10 cellular contexts compared by ENCODE assay signal in genomic region chr17:74326506-74326905, GRCh38. TPM values are rescaled to one million over a fixed set of nuclear protein-coding genes. Genes with fewer than 3 reads are reported as not detected.
DNase-seq lines count a peak whose midpoint lies in the region; ATAC-seq, FAIRE-seq and TF ChIP-seq lines count a peak whose summit lies in the region.
"Had no signal": no experiment of that assay in that cellular context is flagged by ENCODE, and none has a peak within 500 bp of the region (broad histone marks: within the 10 kb centered on the region; RNA-seq: fewer than 3 reads in every experiment).

No MANE protein-coding gene starts in this region.

- H3K79me2 ChIP-seq in astrocyte (ENCODE audit: insufficient read depth, low read length) = no peaks in the 10 kb centered on the region

- no peaks in the 10 kb centered on the region for H3K4me1 ChIP-seq in astrocyte (ENCODE audit: insufficient read depth, low read length)
- peaks cover 0 to 23% of the 10 kb centered on the region in 2 donors for H3K4me1 ChIP-seq in thoracic aorta (ENCODE audit: control insufficient read depth in 1 of 2, low read depth in 2 of 2)

- ATAC-seq in memory B cell (ENCODE audit: low read depth) = no peak
- ATAC-seq in thoracic aorta (ENCODE audit: insufficient number of reproducible peaks, low FRiP score, low read depth) = no peak

- H3K27me3 Mint-ChIP-seq in activated naive CD4-positive, alpha-beta T cell treated with anti-CD3 and anti-CD28 coated beads, Interleukin-2, amount 10 ng/mL, durations not matched to agents 7 days and 5 days = peaks cover 85% of the 10 kb centered on the region
- H3K27me3 Mint-ChIP-seq in astrocyte (ENCODE audit: low read depth, unreplicated experiment) (peaks cover 79% of the 10 kb centered on the region), memory B cell (peaks cover 23% of the 10 kb centered on the region)

- H3K4me2 ChIP-seq in astrocyte (ENCODE audit: low read length) = peak overlapping the region; percentile 71

- no peak overlapping the region for H3K27ac ChIP-seq in astrocyte (ENCODE audit: low read depth, low read length)
- no peak overlapping the region for H3K27ac ChIP-seq in thoracic aorta

- in situ Hi-C loops in GM13977 (cut with MboI; ENCODE audit: low pct_unique_long_range_greater_than_20kb, low sequenced_read_pairs, unreplicated experiment) = no loop called here

- H2AFZ ChIP-seq in astrocyte (ENCODE audit: low read depth, low read length) = no peak overlapping the region

- no peak overlapping the region for H3K27ac Mint-ChIP-seq in activated naive CD4-positive, alpha-beta T cell treated with anti-CD3 and anti-CD28 coated beads, Interleukin-2, amount 10 ng/mL, durations not matched to agents 7 days and 5 days
- H3K27ac Mint-ChIP-seq in astrocyte (ENCODE audit: unreplicated experiment) (no peak overlapping the region), memory B cell (no peak overlapping the region)

- FAIRE-seq in astrocyte (lab: Jason Lieb, UNC) = no peak

- no peaks in the 10 kb centered on the region for H3K9me3 ChIP-seq in astrocyte (ENCODE audit: insufficient read depth, low read depth, low read length)
- H3K9me3 ChIP-seq in thoracic aorta = no peaks in the 10 kb centered on the region

- H3K36me3 ChIP-seq in astrocyte (ENCODE audit: insufficient read depth, low read length) = no peaks in the 10 kb centered on the region
- H3K36me3 ChIP-seq in thoracic aorta = no peaks in the 10 kb centered on the region

- H3K36me3 Mint-ChIP-seq in activated naive CD4-positive, alpha-beta T cell treated with anti-CD3 and anti-CD28 coated beads, Interleukin-2, amount 10 ng/mL, durations not matched to agents 7 days and 5 days = peaks cover 4% of the 10 kb centered on the region
- peaks cover 2% of the 10 kb centered on the region for H3K36me3 Mint-ChIP-seq in astrocyte (ENCODE audit: low read depth, unreplicated experiment)
- no peaks in the 10 kb centered on the region for H3K36me3 Mint-ChIP-seq in memory B cell

- DNase-seq in activated naive CD4-positive, alpha-beta T cell treated with anti-CD3 and anti-CD28 coated beads, Interleukin-2, amount 10 ng/mL, durations not matched to agents 7 days and 5 days = no peak
- DNase-seq in activated naive CD4-positive, alpha-beta T cell treated with Interleukin-2 at 50 U/mL for 16 hours = no peak
- DNase-seq in astrocyte (ENCODE audit: low read depth) = no peak
- no peak for DNase-seq in memory B cell (ENCODE audit: low spot score in 2 of 2)
- no peak for DNase-seq in thoracic aorta (ENCODE audit: low spot score)
- no peak for DNase-seq in midbrain (lab: John Stamatoyannopoulos, UW)
- no peak for DNase-seq in middle frontal gyrus (ENCODE audit: extremely low spot score, low spot score)
- DNase-seq in GM13977 (ENCODE audit: low spot score) = no peak
- DNase-seq: AML-193 had no signal

- H3K4me3 ChIP-seq in astrocyte (ENCODE audit: insufficient read depth, low read depth, low read length) = peak overlapping the region; percentile 10
- peak overlapping the region; percentile 66 for H3K4me3 ChIP-seq in thoracic aorta

- TF ChIP-seq CTCF in astrocyte (IDR thresholded peaks at IDR 0.05; ENCODE audit: insufficient read depth, low read depth, low read length) = no peak
- TF ChIP-seq CTCF in thoracic aorta (IDR thresholded peaks at IDR 0.05) = no peak
- no peak for TF ChIP-seq CTCF in GM13977 (IDR thresholded peaks at IDR 0.05; ENCODE audit: extremely low read depth, insufficient read depth, missing control alignments)

- no peaks in the 10 kb centered on the region for H3K9me3 Mint-ChIP-seq in activated naive CD4-positive, alpha-beta T cell treated with anti-CD3 and anti-CD28 coated beads, Interleukin-2, amount 10 ng/mL, durations not matched to agents 7 days and 5 days
- H3K9me3 Mint-ChIP-seq in astrocyte (ENCODE audit: unreplicated experiment) (peaks cover 5% of the 10 kb centered on the region), memory B cell (no peaks in the 10 kb centered on the region)

- CTCF ChIA-PET in activated naive CD4-positive, alpha-beta T cell treated with anti-CD3 and anti-CD28 coated beads, Interleukin-2, amount 10 ng/mL, durations not matched to agents 7 days and 5 days (lab: Charles Lee) = no interaction called here

- peaks cover 42% of the 10 kb centered on the region for H3K4me1 Mint-ChIP-seq in activated naive CD4-positive, alpha-beta T cell treated with anti-CD3 and anti-CD28 coated beads, Interleukin-2, amount 10 ng/mL, durations not matched to agents 7 days and 5 days
- H3K4me1 Mint-ChIP-seq in astrocyte (ENCODE audit: low read depth, unreplicated experiment) = no peaks in the 10 kb centered on the region
- no peaks in the 10 kb centered on the region for H3K4me1 Mint-ChIP-seq in memory B cell

- H3K27me3 ChIP-seq in astrocyte (ENCODE audit: insufficient read depth, low read length) = peaks cover 21% of the 10 kb centered on the region
- H3K27me3 ChIP-seq in thoracic aorta (replicated peaks; ENCODE audit: insufficient read depth) = no peaks in the 10 kb centered on the region

- no peaks in the 10 kb centered on the region for H4K20me1 ChIP-seq in astrocyte (ENCODE audit: insufficient read depth, low read length)

- peak overlapping the region; percentile 40 for H3K4me3 Mint-ChIP-seq in activated naive CD4-positive, alpha-beta T cell treated with anti-CD3 and anti-CD28 coated beads, Interleukin-2, amount 10 ng/mL, durations not matched to agents 7 days and 5 days
- H3K4me3 Mint-ChIP-seq in astrocyte (ENCODE audit: unreplicated experiment) (no peak overlapping the region), memory B cell (peak overlapping the region; percentile 32)

- H3K9ac ChIP-seq in astrocyte (ENCODE audit: low read length) = no peak overlapping the region

RNA-seq across cellular contexts. Expression of gene KIF19, which starts 0.5 kb away (rescaled TPM):
- total RNA-seq in astrocyte (not detected in 2 replicates), thoracic aorta (under 1 TPM; 0.56 to 0.95 TPM)
- total RNA-seq: HT1080 had no signal

RNA-seq across cellular contexts. Expression of gene BTBD17, which starts 35.2 kb away (rescaled TPM):
- total RNA-seq in astrocyte (not detected in 2 replicates), thoracic aorta (not detected)
- total RNA-seq: HT1080 had no signal

RNA-seq across cellular contexts. Expression of gene GPR142, which starts 40.8 kb away (rescaled TPM):
- total RNA-seq in astrocyte (not detected in 2 replicates), thoracic aorta (not detected)
- total RNA-seq: HT1080 had no signal

RNA-seq across cellular contexts. Expression of gene DNAI2, which starts 52.5 kb away (rescaled TPM):
- total RNA-seq in astrocyte (not detected in 2 replicates), thoracic aorta (not detected)
- total RNA-seq: HT1080 had no signal
